ENCODE assay signal across 8 cellular contexts in the genomic region with DNA sequence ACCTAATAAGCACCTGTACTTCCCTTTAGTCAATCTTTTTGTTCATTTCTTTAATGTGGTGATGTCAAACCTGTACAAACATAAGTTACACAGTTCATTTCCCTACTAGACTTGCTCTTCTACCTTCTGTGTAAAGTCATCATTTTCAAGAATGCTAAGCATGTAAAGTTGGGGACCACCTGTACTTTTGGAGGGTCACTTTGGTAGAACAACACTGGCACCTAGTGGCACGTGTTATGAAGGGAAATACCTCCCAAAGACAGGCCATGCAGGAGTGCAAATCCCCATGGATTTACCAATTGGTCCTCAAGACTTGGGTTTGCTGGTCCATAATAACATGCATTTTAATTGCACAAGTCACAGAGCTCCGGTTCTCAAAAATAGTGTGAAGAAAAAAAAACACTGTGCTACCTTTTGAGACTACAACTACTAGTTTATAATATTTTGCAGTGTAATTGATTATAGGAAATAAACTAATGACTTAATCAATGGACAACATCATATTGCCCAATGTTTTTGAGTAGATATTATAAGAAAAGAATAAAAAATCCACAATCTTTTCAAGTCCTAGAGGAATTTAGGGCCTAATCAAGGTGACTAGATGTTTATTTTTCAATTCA.
A peak's percentile ranks its signal among the peaks of the same experiment; 100 is the strongest.
DNase-seq lines count a peak whose midpoint lies in the region; ATAC-seq and TF ChIP-seq lines count a peak whose summit lies in the region.

No MANE protein-coding gene starts in this region.

- intact Hi-C loops in natural killer cell (cut with micrococcal nuclease) (loop anchor here (1.0 kb wide), 1 partner anchor 435 kb away; no protein-coding TSS in a partner anchor), breast epithelium (cut with DNase I; ENCODE audit: low total_unique reads) (no loop called here), aorta (cut with DNase I) (loop anchor here (1.0 to 5.0 kb wide), 3 partner anchors 430 to 735 kb away; no protein-coding TSS in a partner anchor)

- ATAC-seq in natural killer cell (peak in 1 of 3 donors; percentile 39), aorta (ENCODE audit: low FRiP score) (peak; percentile 56), HG02610 (IDR thresholded peaks at IDR 0.05; ENCODE audit: unreplicated experiment) (no peak)
- no peak for ATAC-seq in natural killer cell treated with Interleukin-12 subunit alpha and Interleukin-12 subunit beta and Interleukin-15 and Interleukin-18, amount 100 ng/mL, for 72 hours

- DNase-seq in natural killer cell (no peak), NCI-H2029 (lab: John Stamatoyannopoulos, UW) (peak; percentile 21), breast epithelium (ENCODE audit: low spot score in 2 of 2) (peak in 1 of 2 donors; percentile 20), left kidney (ENCODE audit: low read depth, low spot score) (peak; percentile 91), aorta (no peak)
- DNase-seq in natural killer cell treated with Interleukin-12 subunit alpha and Interleukin-12 subunit beta and Interleukin-15 and Interleukin-18, amount 100 ng/mL, for 72 hours (ENCODE audit: low spot score), result no peak
- DNase-seq in activated naive CD4-positive, alpha-beta T cell (lab: John Stamatoyannopoulos, UW), result no peak

- H3K27ac ChIP-seq in breast epithelium, result no peak overlapping the region
- H3K27ac ChIP-seq in aorta (ENCODE audit: low read depth in 1 of 2, low read length in 2 of 2), result no peak overlapping the region

- H3K36me3 ChIP-seq in breast epithelium (no peaks in the 10 kb centered on the region), aorta (ENCODE audit: control insufficient read depth in 1 of 2, insufficient read depth in 2 of 2, low read length in 1 of 2) (no peaks in the 10 kb centered on the region)

- no peak overlapping the region for H3K27ac Mint-ChIP-seq in natural killer cell
- H3K27ac Mint-ChIP-seq in natural killer cell treated with Interleukin-12 subunit alpha and Interleukin-12 subunit beta and Interleukin-15 and Interleukin-18, amount 100 ng/mL, for 72 hours, result no peak overlapping the region

- H3K4me3 ChIP-seq in breast epithelium (no peak overlapping the region), aorta (ENCODE audit: low read length in 2 of 2) (no peak overlapping the region)

- no peak overlapping the region for H3K4me3 Mint-ChIP-seq in natural killer cell
- no peak overlapping the region for H3K4me3 Mint-ChIP-seq in natural killer cell treated with Interleukin-12 subunit alpha and Interleukin-12 subunit beta and Interleukin-15 and Interleukin-18, amount 100 ng/mL, for 72 hours

- H3K27me3 Mint-ChIP-seq in natural killer cell (ENCODE audit: low read depth in 2 of 2), result peaks cover 0 to 3% of the 10 kb centered on the region in 2 donors
- H3K27me3 Mint-ChIP-seq in natural killer cell treated with Interleukin-12 subunit alpha and Interleukin-12 subunit beta and Interleukin-15 and Interleukin-18, amount 100 ng/mL, for 72 hours, result no peaks in the 10 kb centered on the region

- no peaks in the 10 kb centered on the region for H3K9me3 ChIP-seq in breast epithelium
- no peaks in the 10 kb centered on the region for H3K9me3 ChIP-seq in aorta (ENCODE audit: control insufficient read depth, low read length)

- TF ChIP-seq CTCF in natural killer cell (IDR thresholded peaks at IDR 0.05) (peak; percentile 23), breast epithelium (IDR thresholded peaks at IDR 0.05) (peak in 2 of 3 donors; percentile 26 to 69)

- no peaks in the 10 kb centered on the region for H3K36me3 Mint-ChIP-seq in natural killer cell
- no peaks in the 10 kb centered on the region for H3K36me3 Mint-ChIP-seq in natural killer cell treated with Interleukin-12 subunit alpha and Interleukin-12 subunit beta and Interleukin-15 and Interleukin-18, amount 100 ng/mL, for 72 hours

- H3K27me3 ChIP-seq in breast epithelium (no peaks in the 10 kb centered on the region), aorta (ENCODE audit: control insufficient read depth in 1 of 2, insufficient read depth in 2 of 2, low read length in 1 of 2) (no peaks in the 10 kb centered on the region)

- H3K9me3 Mint-ChIP-seq in natural killer cell, result peaks cover 0 to 2% of the 10 kb centered on the region in 2 donors
- no peaks in the 10 kb centered on the region for H3K9me3 Mint-ChIP-seq in natural killer cell treated with Interleukin-12 subunit alpha and Interleukin-12 subunit beta and Interleukin-15 and Interleukin-18, amount 100 ng/mL, for 72 hours

- no peak for TF ChIP-seq POLR2A in breast epithelium (IDR thresholded peaks at IDR 0.05)

- WGBS in aorta, 2 donors, result 7 to 12% methylated on average over 2 of the region's 2 CpGs

- no peaks in the 10 kb centered on the region for H3K4me1 Mint-ChIP-seq in natural killer cell
- H3K4me1 Mint-ChIP-seq in natural killer cell treated with Interleukin-12 subunit alpha and Interleukin-12 subunit beta and Interleukin-15 and Interleukin-18, amount 100 ng/mL, for 72 hours (ENCODE audit: low read depth in 2 of 2), result no peaks in the 10 kb centered on the region

- H3K4me1 ChIP-seq in breast epithelium (no peaks in the 10 kb centered on the region), aorta (ENCODE audit: control insufficient read depth in 1 of 2, insufficient read depth in 2 of 2, low read length in 2 of 2) (no peaks in the 10 kb centered on the region)

Comparison
In these comparisons a context has a peak if more than half of its experiments do, and no peak if none do; other contexts are left out.
1. DNase-seq: peak in NCI-H2029 (single experiment) and left kidney (single experiment); none in natural killer cell (single experiment), natural killer cell treated with Interleukin-12 subunit alpha and Interleukin-12 subunit beta and Interleukin-15 and Interleukin-18, amount 100 ng/mL, for 72 hours (single experiment), aorta (0 of 2) and activated naive CD4-positive, alpha-beta T cell (0 of 4).